1 cellular context compared by ENCODE assay signal in genomic region chr20:33602826-33603590, GRCh38.
TF ChIP-seq lines count a peak whose summit lies in the region.

No MANE protein-coding gene starts in this region.

TF ChIP-seq in GM23338, 12 proteins besides CTCF, POLR2A, EP300 and RAD21 (continued from another document):
- TF ChIP-seq ETS1 (IDR thresholded peaks at IDR 0.05) (no peak), STAT1 (IDR thresholded peaks at IDR 0.05; ENCODE audit: unreplicated experiment) (no peak), JUNB (IDR thresholded peaks at IDR 0.05; ENCODE audit: unreplicated experiment) (no peak)
